ENCODE assay signal across 22 cellular contexts in the genomic region with DNA sequence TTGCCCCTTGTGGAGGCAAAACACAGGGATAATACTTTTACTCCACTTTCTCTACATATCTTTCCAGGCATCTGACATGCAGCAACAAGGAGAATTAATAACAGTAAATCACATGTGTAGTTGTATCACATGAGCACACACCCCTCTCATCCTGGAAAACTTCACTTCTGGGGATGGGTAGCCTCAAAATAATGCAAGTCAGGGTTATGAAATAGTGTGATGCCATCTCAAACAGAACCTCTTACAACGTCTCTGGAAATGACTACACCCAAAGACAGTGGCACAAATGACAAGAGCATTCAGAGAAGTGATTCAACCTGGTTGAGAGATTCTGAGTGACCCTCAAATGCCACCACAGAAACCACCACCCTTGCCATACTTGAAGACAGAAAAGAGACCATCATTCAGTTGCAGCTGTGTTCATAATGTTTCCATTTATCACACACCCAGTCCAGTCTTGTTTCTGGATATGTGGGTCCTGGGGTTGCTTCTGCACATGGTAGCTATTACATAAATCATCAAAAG. TPM values are rescaled to one million over a fixed set of nuclear protein-coding genes. Genes with fewer than 3 reads are reported as not detected.
DNase-seq lines count a peak whose midpoint lies in the region; ATAC-seq, FAIRE-seq and TF ChIP-seq lines count a peak whose summit lies in the region.
"Had no signal": no experiment of that assay in that cellular context is flagged by ENCODE, and none has a peak within 500 bp of the region (broad histone marks: within the 10 kb centered on the region; RNA-seq: fewer than 3 reads in every experiment).

No MANE protein-coding gene starts in this region.

- DNase-seq in A549 (ENCODE audit: low read depth in 1 of 2, low spot score in 1 of 2) (peak in 1 of 2 experiments; percentile 48), IMR-90 (no peak), adipocyte (ENCODE audit: low read depth) (peak; percentile 51), osteocyte (ENCODE audit: extremely low spot score, unreplicated experiment) (no peak), GM12892 (ENCODE audit: insufficient read length) (no peak), AG08396 (ENCODE audit: low spot score) (no peak), NCI-H226 (no peak), mesendoderm (no peak)
- DNase-seq: GF-D8, H7, Kasumi-1, NCI-H1417 treated with DMSO at 0.1 percent for 48 hours, NCI-H1930, NCI-H2171, NCI-H446 treated with DMSO at 0.1 percent for 48 hours, NCI-H774 had no signal

- H3K79me1 ChIP-seq in IMR-90 (ENCODE audit: low read depth in 1 of 2, low read length in 2 of 2) (no peaks in the 10 kb centered on the region), mesendoderm (ENCODE audit: low read length) (no peaks in the 10 kb centered on the region)

- H3K9me3 Mint-ChIP-seq in osteocyte (ENCODE audit: unreplicated experiment): no peaks in the 10 kb centered on the region

- H2BK120ac ChIP-seq in IMR-90 (ENCODE audit: low read depth, low read length): no peak overlapping the region
- no peak overlapping the region for H2BK120ac ChIP-seq in mesendoderm (ENCODE audit: low read depth, low read length)

- peaks cover 56% of the 10 kb centered on the region for H3K4me1 Mint-ChIP-seq in osteocyte (ENCODE audit: unreplicated experiment)
- H3K4me1 Mint-ChIP-seq: IgD-negative memory B cell had no signal

- TF ChIP-seq POLR2A in A549 (IDR thresholded peaks at IDR 0.05; ENCODE audit: low read length) (no peak), IMR-90 (IDR thresholded peaks at IDR 0.05; ENCODE audit: low read depth, low read length) (no peak), GM12892 (IDR thresholded peaks at IDR 0.05; ENCODE audit: low read depth, low read length) (no peak)

- CTCF ChIA-PET in A549 (lab: Yijun Ruan, JAX) (interaction anchor here (3.1 kb wide), 1 partner anchor 152 kb away, joined by 14 read pairs; no protein-coding TSS in a partner anchor), IMR-90 (lab: Yijun Ruan, JAX) (interaction anchor here (0.7 kb wide), 1 partner anchor 1261 kb away, joined by 4 read pairs; no protein-coding TSS in a partner anchor)

- H3K4me1 ChIP-seq in A549: peaks cover 51% of the 10 kb centered on the region
- H3K4me1 ChIP-seq in IMR-90 (ENCODE audit: control insufficient read depth, insufficient read depth, low read length): peaks cover 1% of the 10 kb centered on the region; the same call in 1 of the 2 replicates
- peaks cover 23% of the 10 kb centered on the region for H3K4me1 ChIP-seq in adipocyte (ENCODE audit: control insufficient read depth, insufficient read depth, low read length)
- no peaks in the 10 kb centered on the region for H3K4me1 ChIP-seq in mesendoderm (ENCODE audit: control insufficient read depth, low read depth, low read length)

- H3K27ac Mint-ChIP-seq in osteocyte (ENCODE audit: unreplicated experiment): peak overlapping the region; percentile 51
- H3K27ac Mint-ChIP-seq: IgD-negative memory B cell had no signal

- H3K18ac ChIP-seq in IMR-90 (ENCODE audit: low read depth, low read length) (no peak overlapping the region), mesendoderm (ENCODE audit: low read length) (no peak overlapping the region)

- H3K36me3 ChIP-seq in IMR-90 (ENCODE audit: control insufficient read depth, insufficient read depth, low read length) (no peaks in the 10 kb centered on the region), adipocyte (ENCODE audit: control insufficient read depth, insufficient read depth, low read length, severe bottlenecking) (no peaks in the 10 kb centered on the region), mesendoderm (ENCODE audit: control insufficient read depth, insufficient read depth, low read length) (no peaks in the 10 kb centered on the region)

- no peak overlapping the region for H2AK5ac ChIP-seq in IMR-90 (ENCODE audit: low read depth, low read length)
- no peak overlapping the region for H2AK5ac ChIP-seq in mesendoderm (ENCODE audit: low read length)

- H2BK20ac ChIP-seq in IMR-90 (ENCODE audit: low read depth, low read length): no peak overlapping the region

- intact Hi-C loops in IMR-90 (cut with micrococcal nuclease): no loop called here

- no peak for FAIRE-seq in A549 (lab: Jason Lieb, UNC)
- no peak for FAIRE-seq in GM12892 (lab: Jason Lieb, UNC)
- FAIRE-seq: A204.1, GM12891 had no signal

- H3K27ac ChIP-seq in A549: peak overlapping the region; percentile 31 to 53; a peak in 5 of 6 replicates
- H3K27ac ChIP-seq in IMR-90 (ENCODE audit: insufficient read depth, low read length): no peak overlapping the region
- no peak overlapping the region for H3K27ac ChIP-seq in mesendoderm (ENCODE audit: low read depth, low read length)
- H3K27ac ChIP-seq: C4-2B had no signal

- no peak overlapping the region for H3K23ac ChIP-seq in IMR-90 (ENCODE audit: low read depth, low read length)
- H3K23ac ChIP-seq in mesendoderm (ENCODE audit: low read length): no peak overlapping the region

- BruUV-seq in IMR-90 (replicated peaks; lab: Mats Ljungman, UMichigan): no TSS peak

- no peaks in the 10 kb centered on the region for H3K27me3 ChIP-seq in IMR-90 (ENCODE audit: control insufficient read depth, insufficient read depth, low read length)
- no peaks in the 10 kb centered on the region for H3K27me3 ChIP-seq in adipocyte (replicated peaks; ENCODE audit: control insufficient read depth, insufficient read depth, low read length)
- H3K27me3 ChIP-seq in mesendoderm (ENCODE audit: insufficient read depth, low read length, poor library complexity): no peaks in the 10 kb centered on the region

- in situ Hi-C loops in IMR-90 (cut with MboI; ENCODE audit: low sequenced_read_pairs): no loop called here

- TF ChIP-seq EP300 in A549 (IDR thresholded peaks at IDR 0.05): no peak

- no peak overlapping the region for H3K14ac ChIP-seq in IMR-90 (replicated peaks; ENCODE audit: low read depth, low read length)

- no peak overlapping the region for H4K8ac ChIP-seq in IMR-90 (ENCODE audit: low read depth in 2 of 2, low read length in 2 of 2)
- H4K8ac ChIP-seq in mesendoderm (ENCODE audit: low read depth, low read length): no peak overlapping the region

- TF ChIP-seq RAD21 in A549 (conservative IDR thresholded peaks at IDR 0.05 in 1 of 2, IDR thresholded peaks at IDR 0.05 in 1 of 2) (no peak), IMR-90 (IDR thresholded peaks at IDR 0.05; ENCODE audit: low read length) (no peak)

- 0 out of 6 replicates have a peak, but pooled peaks of 1 of the 2 experiments have one; percentile 4 for ATAC-seq in A549
- no peak for ATAC-seq in IMR-90 (ENCODE audit: low read depth)
- ATAC-seq: Panc1 had no signal

- no peaks in the 10 kb centered on the region for H3K27me3 Mint-ChIP-seq in osteocyte (ENCODE audit: unreplicated experiment)
- H3K27me3 Mint-ChIP-seq: IgD-negative memory B cell had no signal

- H3K36me3 Mint-ChIP-seq in osteocyte (ENCODE audit: unreplicated experiment): peaks cover 27% of the 10 kb centered on the region

- H3K9ac ChIP-seq in IMR-90 (ENCODE audit: low read depth, low read length) (no peak overlapping the region), adipocyte (ENCODE audit: low read length) (no peak overlapping the region), mesendoderm (ENCODE audit: low read length) (no peak overlapping the region)

- H3K4me2 ChIP-seq in A549 (peak overlapping the region; percentile 84), IMR-90 (ENCODE audit: low read depth, low read length) (no peak overlapping the region), mesendoderm (ENCODE audit: low read length) (no peak overlapping the region)

- H4K20me1 ChIP-seq in IMR-90 (ENCODE audit: insufficient read depth, low read length): no peaks in the 10 kb centered on the region

- TF ChIP-seq CTCF in A549 (IDR thresholded peaks at IDR 0.05) (no peak), IMR-90 (conservative IDR thresholded peaks at IDR 0.05; ENCODE audit: low read depth, low read length) (no peak), osteocyte (IDR thresholded peaks at IDR 0.05) (no peak)

- no peak overlapping the region for H2AK9ac ChIP-seq in IMR-90 (replicated peaks; ENCODE audit: low read depth, low read length, poor library complexity)

- no peak overlapping the region for H4K91ac ChIP-seq in IMR-90 (ENCODE audit: insufficient read depth, low read depth, low read length)

- H3K9me1 ChIP-seq in IMR-90 (ENCODE audit: insufficient read depth, low read length): no peaks in the 10 kb centered on the region

- H2BK5ac ChIP-seq in IMR-90 (ENCODE audit: low read depth, low read length, poor library complexity, severe bottlenecking) (no peak overlapping the region), mesendoderm (ENCODE audit: low read length) (no peak overlapping the region)

- H3K4me3 ChIP-seq in A549: 0 out of 3 replicates have a peak overlapping the region, but pooled peaks have one; percentile 13
- H3K4me3 ChIP-seq in IMR-90 (ENCODE audit: insufficient read depth, low read depth, low read length): no peak overlapping the region
- H3K4me3 ChIP-seq in adipocyte (ENCODE audit: low read length): no peak overlapping the region
- no peak overlapping the region for H3K4me3 ChIP-seq in mesendoderm (ENCODE audit: low read length)

- H3K4me3 Mint-ChIP-seq in osteocyte (ENCODE audit: unreplicated experiment): peak overlapping the region; percentile 74
- H3K4me3 Mint-ChIP-seq: IgD-negative memory B cell had no signal

- H3K9me3 ChIP-seq in A549: no peaks in the 10 kb centered on the region
- H3K9me3 ChIP-seq in IMR-90 (ENCODE audit: control insufficient read depth, insufficient read depth, low read length): no peaks in the 10 kb centered on the region
- no peaks in the 10 kb centered on the region for H3K9me3 ChIP-seq in adipocyte (ENCODE audit: control insufficient read depth, low read length)

- POLR2A ChIA-PET in A549 (lab: Yijun Ruan, JAX) (no interaction called here), IMR-90 (lab: Charles Lee; ENCODE audit: unreplicated experiment) (no interaction called here)

- H2AFZ ChIP-seq in IMR-90 (replicated peaks; ENCODE audit: low read length, poor library complexity): no peak overlapping the region

- no peak overlapping the region for H4K5ac ChIP-seq in IMR-90 (ENCODE audit: low read depth, low read length)
- no peak overlapping the region for H4K5ac ChIP-seq in mesendoderm (ENCODE audit: low read length)

- H3K4ac ChIP-seq in IMR-90 (ENCODE audit: low read depth, low read length) (no peak overlapping the region), mesendoderm (ENCODE audit: low read depth, low read length) (no peak overlapping the region)

- H3K56ac ChIP-seq in IMR-90 (ENCODE audit: extremely low read depth, insufficient read depth, low read length) (no peak overlapping the region), mesendoderm (ENCODE audit: low read length) (no peak overlapping the region)

- 6% methylated on average over 1 of the region's 1 CpG for WGBS in A549 (ENCODE audit: missing lambda C conversion rate)
- no CpG with 5 or more reads among the region's 1 CpG for WGBS in IMR-90 (ENCODE audit: extremely low coverage in 2 of 2, insufficient read length in 1 of 2), 2 experiments
- WGBS in mesendoderm (ENCODE audit: extremely low coverage, insufficient coverage, low lambda C conversion rate): no CpG with 5 or more reads among the region's 1 CpG

- no peak overlapping the region for H2BK15ac ChIP-seq in IMR-90 (ENCODE audit: low read depth, low read length)
- H2BK15ac ChIP-seq in mesendoderm (replicated peaks; ENCODE audit: low read depth): no peak overlapping the region

- no peaks in the 10 kb centered on the region for H3K79me2 ChIP-seq in mesendoderm (ENCODE audit: control insufficient read depth, insufficient read depth, low read length)

- dilution Hi-C loops in IMR-90 (cut with HindIII; ENCODE audit: low sequenced_read_pairs, unreplicated experiment): no loop called here

RNA-seq across cellular contexts. Expression of a gene that starts 2.8 kb away (rescaled TPM):
- polyA plus RNA-seq in A549 (2011; rRNA removed): 24.7 and 35.3 TPM in 2 replicates
- 28.3 and 38.5 TPM in 2 replicates for polyA plus RNA-seq in A549 (2012; cell fraction: cytosol; rRNA removed)
- polyA plus RNA-seq in A549 (2012; cell fraction: nucleus; rRNA removed): 44.9 and 61.0 TPM in 2 replicates
- 72.5 to 93.7 TPM (median 87.5 TPM) in 3 replicates for polyA plus RNA-seq in A549 (2017; fragmentation: RNase III; extraction: RNeasy Plus Mini Kit Qiagen cat#74134 plus additional on column Dnase treatment)
- polyA minus RNA-seq in A549 (2011; rRNA and poly(A)+ RNA removed): 70.9 and 73.3 TPM in 2 replicates
- 21.7 and 24.2 TPM in 2 replicates for total RNA-seq in IMR-90 (2012; rRNA removed)
- 7.4 and 12.8 TPM in 2 replicates for polyA plus RNA-seq in IMR-90 (2012; rRNA removed)
- polyA plus RNA-seq in IMR-90 (2012; cell fraction: cytosol; rRNA removed): 5.7 and 7.4 TPM in 2 replicates
- 12.8 and 17.0 TPM in 2 replicates for polyA plus RNA-seq in IMR-90 (2012; cell fraction: nucleus; rRNA removed; ENCODE audit: low replicate concordance)
- total RNA-seq in osteocyte: 240 and 244 TPM in 2 replicates
- polyA plus RNA-seq in GM12892 (2012; ENCODE audit: missing spikeins): not detected
- 1.7 TPM for polyA plus RNA-seq in mesendoderm (2013, experiment 1 of 2)
- polyA plus RNA-seq in mesendoderm (2013, experiment 2 of 2): 1.1 TPM
- total RNA-seq: H7, HT-29 had no signal
- polyA plus RNA-seq: IgD-negative memory B cell had no signal

Comparison
In these comparisons a context has a peak if more than half of its experiments do, and no peak if none do; other contexts are left out.
1. H3K27ac ChIP-seq: peak in A549 (2 of 2); none in IMR-90 (single experiment) and mesendoderm (single experiment).